Comparison of ENCODE assay signal across 18 cellular contexts in the genomic region with DNA sequence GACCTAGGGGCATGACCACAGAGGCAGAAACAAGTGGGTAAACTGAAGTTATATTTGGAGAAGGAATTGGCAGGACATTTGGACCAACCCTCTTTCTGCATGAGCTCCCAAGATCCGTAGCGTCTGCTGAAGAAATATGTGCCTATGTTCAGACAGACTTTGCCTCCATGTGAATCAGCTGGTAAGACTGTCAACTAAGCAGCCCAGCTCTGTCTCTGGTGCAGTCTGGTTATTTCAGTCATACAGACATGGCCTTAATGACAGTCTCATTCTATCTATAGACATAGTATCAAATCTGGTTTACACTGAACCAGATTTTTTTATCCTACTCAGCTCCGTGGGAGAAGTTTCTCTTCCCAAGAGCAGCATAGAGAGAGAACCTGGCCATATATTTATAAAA.
DNase-seq lines count a peak whose midpoint lies in the region; ATAC-seq and TF ChIP-seq lines count a peak whose summit lies in the region.
"Had no signal": no experiment of that assay in that cellular context is flagged by ENCODE, and none has a peak within 500 bp of the region (broad histone marks: within the 10 kb centered on the region; RNA-seq: fewer than 3 reads in every experiment).

No MANE protein-coding gene starts in this region.

- peak in 3 of 4 donors; percentile 57 to 75 (median 59) for ATAC-seq in heart left ventricle
- ATAC-seq in right cardiac atrium: no peak
- no peak for ATAC-seq in GM23338
- no peak for ATAC-seq in SK-N-SH treated with all-trans-retinoic acid at 6 μM for 48 hours
- ATAC-seq: HCT116 had no signal

- WGBS in heart left ventricle, 4 donors: 43 to 53% (median 47%) methylated on average over 3 of the region's 3 CpGs
- 57% methylated on average over 3 of the region's 3 CpGs for WGBS in right cardiac atrium

- TF ChIP-seq CTCF in heart left ventricle (IDR thresholded peaks at IDR 0.05): no peak
- no peak for TF ChIP-seq CTCF in GM23338 (conservative IDR thresholded peaks at IDR 0.05; ENCODE audit: low read depth in 2 of 2)
- TF ChIP-seq CTCF in parathyroid adenoma (IDR thresholded peaks at IDR 0.05): no peak

- H3K4me1 Mint-ChIP-seq in GM23338: no peaks in the 10 kb centered on the region; the same call in 2 of the 3 replicates

- H3K79me2 ChIP-seq in GM23338 (replicated peaks; ENCODE audit: insufficient read depth) (no peaks in the 10 kb centered on the region), parathyroid adenoma (no peaks in the 10 kb centered on the region)

- 0 out of 2 replicates have a peak, but pooled peaks cover 5% of the 10 kb centered on the region for H3K9me2 ChIP-seq in GM23338 (ENCODE audit: insufficient read depth)

- H4K20me1 ChIP-seq in GM23338 (replicated peaks; ENCODE audit: insufficient read depth): no peaks in the 10 kb centered on the region

- H3K27ac Mint-ChIP-seq in GM23338: no peak overlapping the region
- H3K27ac Mint-ChIP-seq: CD4-positive, alpha-beta T cell; HFFc6 had no signal

- H3K27me3 Mint-ChIP-seq in GM23338 (ENCODE audit: insufficient read depth, low read depth, poor library complexity): no peaks in the 10 kb centered on the region
- H3K27me3 Mint-ChIP-seq: CD4-positive, alpha-beta T cell had no signal

- H3K27me3 ChIP-seq in heart left ventricle (no peaks in the 10 kb centered on the region), right cardiac atrium (ENCODE audit: control insufficient read depth, insufficient read depth) (no peaks in the 10 kb centered on the region), GM23338 (ENCODE audit: insufficient read depth) (no peaks in the 10 kb centered on the region), parathyroid adenoma (ENCODE audit: control insufficient read depth, insufficient read depth, low read length) (no peaks in the 10 kb centered on the region)

- H3K4me3 ChIP-seq in heart left ventricle (no peak overlapping the region), right cardiac atrium (ENCODE audit: low read length) (no peak overlapping the region), GM23338 (no peak overlapping the region), parathyroid adenoma (ENCODE audit: low read depth, low read length) (no peak overlapping the region)
- H3K4me3 ChIP-seq: GM23248 had no signal

- H3K36me3 ChIP-seq in heart left ventricle: no peaks in the 10 kb centered on the region
- H3K36me3 ChIP-seq in GM23338 (ENCODE audit: insufficient read depth): no peaks in the 10 kb centered on the region
- no peaks in the 10 kb centered on the region for H3K36me3 ChIP-seq in parathyroid adenoma (ENCODE audit: control insufficient read depth, insufficient read depth, low read length)

- no peak for TF ChIP-seq POLR2A in heart left ventricle (IDR thresholded peaks at IDR 0.05)

- intact Hi-C loops in heart left ventricle (cut with DNase I) (no loop called here), right cardiac atrium (cut with DNase I) (no loop called here)

- H3K9me3 Mint-ChIP-seq in GM23338: peaks cover 2% of the 10 kb centered on the region; the same call in 1 of the 3 replicates
- H3K9me3 Mint-ChIP-seq: CD4-positive, alpha-beta T cell; HFFc6 had no signal

- no peaks in the 10 kb centered on the region for H3K4me1 ChIP-seq in heart left ventricle
- H3K4me1 ChIP-seq in right cardiac atrium (ENCODE audit: control insufficient read depth, insufficient read depth, low read length): peaks cover 2% of the 10 kb centered on the region
- H3K4me1 ChIP-seq in GM23338 (ENCODE audit: insufficient read depth): no peaks in the 10 kb centered on the region
- no peaks in the 10 kb centered on the region for H3K4me1 ChIP-seq in parathyroid adenoma

- no peak overlapping the region for H3K4me3 Mint-ChIP-seq in GM23338
- H3K4me3 Mint-ChIP-seq: CD4-positive, alpha-beta T cell; HFFc6 had no signal

- DNase-seq in heart left ventricle (no peak), right cardiac atrium (no peak), GM23338 (ENCODE audit: low spot score) (no peak), NCI-H1694 treated with DMSO at 0.1 percent for 48 hours (lab: John Stamatoyannopoulos, UW) (no peak)
- DNase-seq: ACHN; Caco-2; CD4-positive, alpha-beta T cell; DMS153; DMS79; GDM1; GM23248; H7; HFFc6 had no signal

- no peak overlapping the region for H3K9ac ChIP-seq in parathyroid adenoma
- H3K9ac ChIP-seq: GM23248 had no signal

- no peak overlapping the region for H3K4me2 ChIP-seq in GM23338
- H3K4me2 ChIP-seq in parathyroid adenoma (ENCODE audit: low read length): no peak overlapping the region

- H3K36me3 Mint-ChIP-seq in GM23338 (ENCODE audit: low read depth): peaks cover 1% of the 10 kb centered on the region; the same call in 1 of the 3 replicates

- H3F3A ChIP-seq in GM23338 (replicated peaks; ENCODE audit: low read depth): no peaks in the 10 kb centered on the region

- H2AFZ ChIP-seq in GM23338: 0 out of 2 replicates have a peak overlapping the region, but pooled peaks have one; percentile 10
- H2AFZ ChIP-seq in parathyroid adenoma: peak overlapping the region; percentile 42
- H2AFZ ChIP-seq: GM23248 had no signal

- no peak overlapping the region for H3K27ac ChIP-seq in heart left ventricle
- H3K27ac ChIP-seq in right cardiac atrium (ENCODE audit: low read length): no peak overlapping the region
- no peak overlapping the region for H3K27ac ChIP-seq in GM23338 (ENCODE audit: low read depth)
- H3K27ac ChIP-seq in parathyroid adenoma: no peak overlapping the region
- H3K27ac ChIP-seq: C4-2B, GM23248, HL-60 had no signal

- H3K9me3 ChIP-seq in heart left ventricle (peaks cover 0 to 3% (median 0%) of the 10 kb centered on the region in 12 donors), right cardiac atrium (ENCODE audit: control insufficient read depth, low read length) (no peaks in the 10 kb centered on the region), parathyroid adenoma (ENCODE audit: control insufficient read depth, low read length) (no peaks in the 10 kb centered on the region)
- H3K9me3 ChIP-seq: Caco-2 had no signal

TF ChIP-seq in GM23338, 12 proteins besides CTCF, POLR2A, EP300 and RAD21 (continues in another document):
- TF ChIP-seq REST (IDR thresholded peaks at IDR 0.05; ENCODE audit: unreplicated experiment): no peak
- TF ChIP-seq ZNF331 (CRISPR knock-in tag; IDR thresholded peaks at IDR 0.05; ENCODE audit: low read depth): no peak

TF ChIP-seq in SK-N-SH treated with all-trans-retinoic acid at 6 μM for 48 hours, 23 proteins besides CTCF, POLR2A, EP300 and RAD21:
- no peak for TF ChIP-seq ZNF565 (CRISPR knock-in tag; conservative IDR thresholded peaks at IDR 0.05; ENCODE audit: low read depth)
- no peak for TF ChIP-seq ESRRG (CRISPR knock-in tag; IDR thresholded peaks at IDR 0.05)
- TF ChIP-seq, protein P1, sequence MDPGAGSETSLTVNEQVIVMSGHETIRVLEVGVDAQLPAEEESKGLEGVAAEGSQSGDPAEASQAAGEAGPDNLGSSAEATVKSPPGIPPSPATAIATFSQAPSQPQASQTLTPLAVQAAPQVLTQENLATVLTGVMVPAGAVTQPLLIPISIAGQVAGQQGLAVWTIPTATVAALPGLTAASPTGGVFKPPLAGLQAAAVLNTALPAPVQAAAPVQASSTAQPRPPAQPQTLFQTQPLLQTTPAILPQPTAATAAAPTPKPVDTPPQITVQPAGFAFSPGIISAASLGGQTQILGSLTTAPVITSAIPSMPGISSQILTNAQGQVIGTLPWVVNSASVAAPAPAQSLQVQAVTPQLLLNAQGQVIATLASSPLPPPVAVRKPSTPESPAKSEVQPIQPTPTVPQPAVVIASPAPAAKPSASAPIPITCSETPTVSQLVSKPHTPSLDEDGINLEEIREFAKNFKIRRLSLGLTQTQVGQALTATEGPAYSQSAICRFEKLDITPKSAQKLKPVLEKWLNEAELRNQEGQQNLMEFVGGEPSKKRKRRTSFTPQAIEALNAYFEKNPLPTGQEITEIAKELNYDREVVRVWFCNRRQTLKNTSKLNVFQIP (CRISPR knock-in tag; IDR thresholded peaks at IDR 0.05; ENCODE audit: borderline replicate concordance, low read depth): no peak
- TF ChIP-seq BACH2 (CRISPR knock-in tag; IDR thresholded peaks at IDR 0.05; ENCODE audit: borderline replicate concordance): no peak
- no peak for TF ChIP-seq PATZ1 (CRISPR knock-in tag; IDR thresholded peaks at IDR 0.05; ENCODE audit: borderline replicate concordance)
- no peak for TF ChIP-seq CSDC2 (CRISPR knock-in tag; IDR thresholded peaks at IDR 0.05)

Comparison
In these comparisons a context has a peak if more than half of its experiments do, and no peak if none do; other contexts are left out.
1. ATAC-seq: peak in heart left ventricle (3 of 4); none in right cardiac atrium (0 of 2), GM23338 (single experiment) and SK-N-SH treated with all-trans-retinoic acid at 6 μM for 48 hours (single experiment).